In genomic region chr18:76494181-76494540, GRCh38 we compare ENCODE assay signal across 8 cellular contexts. TPM values are rescaled to one million over a fixed set of nuclear protein-coding genes. Genes with fewer than 3 reads are reported as not detected.
DNase-seq lines count a peak whose midpoint lies in the region; ATAC-seq and TF ChIP-seq lines count a peak whose summit lies in the region.

No MANE protein-coding gene starts in this region.

- H3K27ac Mint-ChIP-seq in T-helper 2 cell treated with Interferon-gamma antibody and Interleukin-4, amounts not matched to agents 5 μg/mL and 100 μg/mL, for 36 hours = no peak overlapping the region

- DNase-seq in CD1c-positive myeloid dendritic cell (ENCODE audit: extremely low spot score) (peak; percentile 57), HK-2 (ENCODE audit: unreplicated experiment) (peak; percentile 16), fibroblast of lung (ENCODE audit: low read depth in 2 of 2) (peak; percentile 45 to 48), occipital lobe (lab: John Stamatoyannopoulos, UW) (no peak)
- DNase-seq in T-helper 2 cell treated with Interferon-gamma antibody and Interleukin-4, amounts not matched to agents 5 μg/mL and 100 μg/mL, for 36 hours (ENCODE audit: low spot score) = no peak
- no peak for DNase-seq in stimulated activated CD4-positive, alpha-beta T cell treated with anti-CD3 and anti-CD28 coated beads, Interleukin-2, amount 100 ng/mL, for 48 hours

- H3K79me2 ChIP-seq in fibroblast of lung (ENCODE audit: control insufficient read depth, insufficient read depth, low read length) = peaks cover 31% of the 10 kb centered on the region

- H2AFZ ChIP-seq in fibroblast of lung (ENCODE audit: low read length) = peak overlapping the region; percentile 60
- no peak overlapping the region for H2AFZ ChIP-seq in neuron (ENCODE audit: low read depth, low read length)

- H3K4me3 ChIP-seq in fibroblast of lung (replicated peaks in 1 of 4; ENCODE audit: control extremely low read depth in 1 of 4, insufficient read depth in 1 of 4, low read depth in 3 of 4, low read length in 4 of 4) (peak overlapping the region; percentile 74 to 97 (median 82)), neuron (ENCODE audit: low read length) (peak overlapping the region; percentile 90)

- H3K9me3 ChIP-seq in fibroblast of lung (ENCODE audit: control insufficient read depth, insufficient read depth, low read depth, low read length) (no peaks in the 10 kb centered on the region), neuron (ENCODE audit: low read length) (no peaks in the 10 kb centered on the region)

- H3K4me1 Mint-ChIP-seq in T-helper 2 cell treated with Interferon-gamma antibody and Interleukin-4, amounts not matched to agents 5 μg/mL and 100 μg/mL, for 36 hours (ENCODE audit: low read depth) = peaks cover 28% of the 10 kb centered on the region

- H3K27me3 ChIP-seq in fibroblast of lung (ENCODE audit: control insufficient read depth, insufficient read depth, low read length) = no peaks in the 10 kb centered on the region
- H3K27me3 ChIP-seq in neuron (ENCODE audit: insufficient read depth, low read length) = no peaks in the 10 kb centered on the region

- no peaks in the 10 kb centered on the region for H4K20me1 ChIP-seq in fibroblast of lung (ENCODE audit: control insufficient read depth, extremely low read depth, insufficient read depth, low read length)

- no peaks in the 10 kb centered on the region for H3K9me3 Mint-ChIP-seq in T-helper 2 cell treated with Interferon-gamma antibody and Interleukin-4, amounts not matched to agents 5 μg/mL and 100 μg/mL, for 36 hours

- ATAC-seq in GM18502 (IDR thresholded peaks at IDR 0.05; ENCODE audit: poor library complexity, unreplicated experiment) = no peak

- H3K9ac ChIP-seq in fibroblast of lung (ENCODE audit: insufficient read depth, low read length) = peak overlapping the region; percentile 64

- H3K4me1 ChIP-seq in fibroblast of lung (ENCODE audit: control insufficient read depth, extremely low read depth, insufficient read depth, low read length) (no peaks in the 10 kb centered on the region), neuron (ENCODE audit: insufficient read depth, low read length) (peaks cover 32% of the 10 kb centered on the region)

- H3K36me3 ChIP-seq in fibroblast of lung (ENCODE audit: control insufficient read depth, insufficient read depth, low read length) (no peaks in the 10 kb centered on the region), neuron (ENCODE audit: insufficient read depth, low read length) (no peaks in the 10 kb centered on the region)

- H3K36me3 Mint-ChIP-seq in T-helper 2 cell treated with Interferon-gamma antibody and Interleukin-4, amounts not matched to agents 5 μg/mL and 100 μg/mL, for 36 hours (ENCODE audit: low read depth) = peaks cover 2% of the 10 kb centered on the region

- H3K27ac ChIP-seq in fibroblast of lung (ENCODE audit: insufficient read depth, low read length) = peak overlapping the region; percentile 94

- TF ChIP-seq CTCF in fibroblast of lung (conservative IDR thresholded peaks at IDR 0.05 in 1 of 2, IDR thresholded peaks at IDR 0.05 in 1 of 2; ENCODE audit: low read depth in 1 of 2, low read length in 2 of 2) = no peak

- H3K4me3 Mint-ChIP-seq in T-helper 2 cell treated with Interferon-gamma antibody and Interleukin-4, amounts not matched to agents 5 μg/mL and 100 μg/mL, for 36 hours = peak overlapping the region; percentile 98

- peaks cover 72% of the 10 kb centered on the region for H3K27me3 Mint-ChIP-seq in T-helper 2 cell treated with Interferon-gamma antibody and Interleukin-4, amounts not matched to agents 5 μg/mL and 100 μg/mL, for 36 hours (ENCODE audit: low read depth)

- peak overlapping the region; percentile 84 for H3K4me2 ChIP-seq in fibroblast of lung (ENCODE audit: extremely low read depth, insufficient read depth, low read length)

RNA-seq across cellular contexts. Expression of gene ZNF516, which starts 0.9 kb away (rescaled TPM):
- total RNA-seq in fibroblast of lung (28.0 and 32.7 TPM in 2 replicates), occipital lobe (15.0 TPM)
- polyA plus RNA-seq in fibroblast of lung = 7.9 and 12.0 TPM in 2 replicates
- polyA plus RNA-seq in fibroblast of lung (2012) = 12.1 and 15.4 TPM in 2 replicates
- polyA minus RNA-seq in fibroblast of lung (ENCODE audit: low replicate concordance) = 12.6 and 13.6 TPM in 2 replicates

Comparison
In these comparisons a context has a peak if more than half of its experiments do, and no peak if none do; other contexts are left out.
1. DNase-seq: peak in CD1c-positive myeloid dendritic cell (single experiment), HK-2 (single experiment) and fibroblast of lung (2 of 2); none in T-helper 2 cell treated with Interferon-gamma antibody and Interleukin-4, amounts not matched to agents 5 μg/mL and 100 μg/mL, for 36 hours (single experiment), occipital lobe (single experiment) and stimulated activated CD4-positive, alpha-beta T cell treated with anti-CD3 and anti-CD28 coated beads, Interleukin-2, amount 100 ng/mL, for 48 hours (0 of 2).